In genomic region chr3:182303169-182303568, GRCh38 we compare ENCODE assay signal across 14 cellular contexts.
DNase-seq lines count a peak whose midpoint lies in the region; ATAC-seq and TF ChIP-seq lines count a peak whose summit lies in the region.
"Had no signal": no experiment of that assay in that cellular context is flagged by ENCODE, and none has a peak within 500 bp of the region (broad histone marks: within the 10 kb centered on the region; RNA-seq: fewer than 3 reads in every experiment).

No MANE protein-coding gene starts in this region.

- peak overlapping the region; percentile 21; the same call in 1 of the 2 replicates for H3K27ac ChIP-seq in VCaP
- H3K27ac ChIP-seq: Peyer's patch had no signal

- DNase-seq in NCI-H1105 treated with DMSO at 0.1 percent for 48 hours (lab: John Stamatoyannopoulos, UW): peak; percentile 40
- DNase-seq in NCI-H1105 (lab: John Stamatoyannopoulos, UW): no peak
- peak; percentile 43 for DNase-seq in NCI-H2029 (lab: John Stamatoyannopoulos, UW)
- peak in 6 of 10 donors; percentile 16 to 81 (median 56) for DNase-seq in posterior cingulate gyrus
- DNase-seq in NCI-H2081 treated with DMSO at 0.1 percent for 48 hours (lab: John Stamatoyannopoulos, UW): no peak
- no peak for DNase-seq in ureter (ENCODE audit: low spot score)
- DNase-seq: HCEC 1CT, NCI-H1694 treated with DMSO at 0.1 percent for 48 hours, NCI-H2227 treated with DMSO at 0.1 percent for 48 hours, Peyer's patch, SHP77 treated with DMSO at 0.1 percent for 48 hours had no signal

- TF ChIP-seq CTCF in VCaP (conservative IDR thresholded peaks at IDR 0.05): no peak

- ATAC-seq in HG03280 (IDR thresholded peaks at IDR 0.05; ENCODE audit: unreplicated experiment): no peak
- ATAC-seq: K562 had no signal

- intact Hi-C loops in posterior cingulate gyrus (cut with DNase I): no loop called here

Comparison
In these comparisons a context has a peak if more than half of its experiments do, and no peak if none do; other contexts are left out.
1. DNase-seq: peak in NCI-H1105 treated with DMSO at 0.1 percent for 48 hours (single experiment), NCI-H2029 (single experiment) and posterior cingulate gyrus (6 of 10); none in NCI-H1105 (single experiment), NCI-H2081 treated with DMSO at 0.1 percent for 48 hours (single experiment) and ureter (single experiment).